ENCODE assay signal across 32 cellular contexts in the genomic region with DNA sequence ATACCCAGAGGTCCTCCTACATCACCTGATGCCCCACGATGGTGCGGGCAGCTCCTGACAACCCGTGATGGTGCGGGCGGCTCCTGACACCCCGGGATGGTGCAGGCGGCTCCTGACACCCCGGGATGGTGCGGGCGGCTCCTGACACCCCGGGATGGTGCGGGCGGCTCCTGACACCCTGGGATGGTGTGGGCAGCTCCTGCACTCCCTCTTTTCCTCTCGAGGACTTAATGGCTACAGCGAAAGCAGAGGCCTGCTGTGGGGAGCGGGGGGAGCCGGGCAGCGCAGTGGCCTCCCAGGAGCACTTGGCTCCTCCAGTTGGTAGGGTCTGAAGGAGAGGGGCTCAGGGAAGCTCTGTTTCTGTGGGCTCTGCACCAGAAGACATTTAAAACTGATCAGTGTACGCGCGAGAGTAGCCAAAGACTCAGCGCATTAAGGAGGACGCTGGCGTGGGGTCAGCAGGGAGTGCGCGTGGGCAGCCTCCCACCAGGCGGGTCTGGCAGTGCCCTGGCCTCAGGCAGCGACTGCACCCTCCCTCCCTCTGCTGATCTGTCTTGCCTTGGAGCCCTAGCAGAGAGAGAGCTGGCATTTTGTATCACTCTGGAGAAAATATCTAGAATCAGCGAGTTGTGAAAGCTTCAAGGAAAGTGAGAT.
"Had no signal": no experiment of that assay in that cellular context is flagged by ENCODE, and none has a peak within 500 bp of the region (broad histone marks: within the 10 kb centered on the region; RNA-seq: fewer than 3 reads in every experiment).

No MANE protein-coding gene starts in this region.

- H3K4me3 ChIP-seq: K562, SJSA1 had no signal

- H3K27ac Mint-ChIP-seq: activated CD4-positive, alpha-beta T cell treated with anti-CD3 and anti-CD28 coated beads, Interleukin-2, amount 10 ng/mL, durations not matched to agents 24 days and 14 days; activated CD8-positive, alpha-beta T cell treated with anti-CD3 and anti-CD28 coated beads for 36 hours; activated naive CD4-positive, alpha-beta T cell treated with anti-CD3 and anti-CD28 coated beads, Interleukin-2, amount 10 ng/mL, durations not matched to agents 7 days and 5 days; activated naive CD8-positive, alpha-beta T cell; activated naive CD8-positive, alpha-beta T cell treated with anti-CD3 and anti-CD28 coated beads, Interleukin-2, amount 50 U/mL, for 24 hours; activated T-cell treated with anti-CD3 and anti-CD28 coated beads, Interleukin-2, amount 50 U/mL, for 72 hours; activated T-helper 17 cell treated with anti-CD3 and anti-CD28 coated beads, Interleukin-2, amount 50 U/mL, for 72 hours; T-helper 1 cell treated with Interleukin-12 subunit alpha and Interleukin-12 subunit beta and Interleukin-4 antibody, amounts not matched to agents 30 μg/mL and 1 μg/mL, for 36 hours; T-helper 2 cell treated with Interferon-gamma antibody and Interleukin-4, amounts not matched to agents 5 μg/mL and 100 μg/mL, for 36 hours had no signal

- H3K9me3 Mint-ChIP-seq: activated CD4-positive, alpha-beta T cell treated with anti-CD3 and anti-CD28 coated beads, Interleukin-2, amount 10 ng/mL, durations not matched to agents 24 days and 14 days; activated CD8-positive, alpha-beta T cell treated with anti-CD3 and anti-CD28 coated beads for 36 hours; activated naive CD4-positive, alpha-beta T cell treated with anti-CD3 and anti-CD28 coated beads, Interleukin-2, amount 10 ng/mL, durations not matched to agents 7 days and 5 days; activated naive CD8-positive, alpha-beta T cell treated with anti-CD3 and anti-CD28 coated beads, Interleukin-2, amount 50 U/mL, for 24 hours; activated T-cell treated with anti-CD3 and anti-CD28 coated beads, Interleukin-2, amount 50 U/mL, for 72 hours; activated T-helper 17 cell treated with anti-CD3 and anti-CD28 coated beads, Interleukin-2, amount 50 U/mL, for 72 hours; T-helper 1 cell treated with Interleukin-12 subunit alpha and Interleukin-12 subunit beta and Interleukin-4 antibody, amounts not matched to agents 30 μg/mL and 1 μg/mL, for 36 hours; T-helper 2 cell treated with Interferon-gamma antibody and Interleukin-4, amounts not matched to agents 5 μg/mL and 100 μg/mL, for 36 hours had no signal

- DNase-seq: activated CD4-positive, alpha-beta T cell treated with anti-CD3 and anti-CD28 coated beads, Interleukin-2, amount 10 ng/mL, durations not matched to agents 24 days and 14 days; activated CD4-positive, alpha-beta T cell treated with anti-CD3 and anti-CD28 coated beads, Interleukin-2, amount 50 U/mL, for 4 hours; activated CD8-positive, alpha-beta T cell treated with anti-CD3 and anti-CD28 coated beads for 36 hours; activated gamma-delta T cell treated with Interleukin-2 at 50 U/mL for 16 hours; activated naive CD4-positive, alpha-beta T cell treated with anti-CD3 and anti-CD28 coated beads, Interleukin-2, amount 10 ng/mL, durations not matched to agents 7 days and 5 days; activated naive CD8-positive, alpha-beta T cell treated with anti-CD3 and anti-CD28 coated beads, Interleukin-2, amount 50 U/mL, for 24 hours; activated T-cell treated with anti-CD3 and anti-CD28 coated beads, Interleukin-2, amount 50 U/mL, for 1 hour; activated T-cell treated with anti-CD3 and anti-CD28 coated beads, Interleukin-2, amount 50 U/mL, for 72 hours; anterior cingulate cortex; caudate nucleus; IMR-90; NCI-H1092 treated with DMSO at 0.1 percent for 48 hours; NCI-H1436; NCI-H1694; NCI-H1930; NCI-H2081 treated with DMSO at 0.1 percent for 48 hours; NCI-H226; NCI-H446 treated with DMSO at 0.1 percent for 48 hours; NCI-H524; NCI-H69; NCI-H82; RPMI8226; SHP77 treated with DMSO at 0.1 percent for 48 hours; SK-N-SH had no signal

- H3K27ac ChIP-seq: SJSA1 had no signal

- H3K27me3 ChIP-seq: SJSA1 had no signal

- H3K27me3 Mint-ChIP-seq: activated CD4-positive, alpha-beta T cell treated with anti-CD3 and anti-CD28 coated beads, Interleukin-2, amount 10 ng/mL, durations not matched to agents 24 days and 14 days; activated CD8-positive, alpha-beta T cell treated with anti-CD3 and anti-CD28 coated beads for 36 hours; activated naive CD8-positive, alpha-beta T cell treated with anti-CD3 and anti-CD28 coated beads, Interleukin-2, amount 50 U/mL, for 24 hours had no signal

- ATAC-seq: activated CD8-positive, alpha-beta T cell treated with anti-CD3 and anti-CD28 coated beads for 36 hours; activated naive CD8-positive, alpha-beta T cell treated with anti-CD3 and anti-CD28 coated beads, Interleukin-2, amount 50 U/mL, for 24 hours; activated T-cell treated with anti-CD3 and anti-CD28 coated beads, Interleukin-2, amount 50 U/mL, for 72 hours; activated T-helper 17 cell treated with anti-CD3 and anti-CD28 coated beads, Interleukin-2, amount 50 U/mL, for 72 hours; K562; Panc1 had no signal

- H3K36me3 ChIP-seq: SJSA1 had no signal

- H3K4me3 Mint-ChIP-seq: activated CD4-positive, alpha-beta T cell treated with anti-CD3 and anti-CD28 coated beads, Interleukin-2, amount 10 ng/mL, durations not matched to agents 24 days and 14 days; activated CD8-positive, alpha-beta T cell treated with anti-CD3 and anti-CD28 coated beads for 36 hours; activated naive CD4-positive, alpha-beta T cell treated with anti-CD3 and anti-CD28 coated beads, Interleukin-2, amount 10 ng/mL, durations not matched to agents 7 days and 5 days; activated naive CD8-positive, alpha-beta T cell; activated naive CD8-positive, alpha-beta T cell treated with anti-CD3 and anti-CD28 coated beads, Interleukin-2, amount 50 U/mL, for 24 hours; activated T-cell treated with anti-CD3 and anti-CD28 coated beads, Interleukin-2, amount 50 U/mL, for 72 hours; activated T-helper 17 cell treated with anti-CD3 and anti-CD28 coated beads, Interleukin-2, amount 50 U/mL, for 72 hours; brain; T-helper 1 cell treated with Interleukin-12 subunit alpha and Interleukin-12 subunit beta and Interleukin-4 antibody, amounts not matched to agents 30 μg/mL and 1 μg/mL, for 36 hours; T-helper 2 cell treated with Interferon-gamma antibody and Interleukin-4, amounts not matched to agents 5 μg/mL and 100 μg/mL, for 36 hours had no signal

- H3K9me3 ChIP-seq: SK-N-SH had no signal

- H3K4me1 ChIP-seq: SJSA1 had no signal

- H3K4me1 Mint-ChIP-seq: activated CD4-positive, alpha-beta T cell treated with anti-CD3 and anti-CD28 coated beads, Interleukin-2, amount 10 ng/mL, durations not matched to agents 24 days and 14 days; activated naive CD4-positive, alpha-beta T cell treated with anti-CD3 and anti-CD28 coated beads, Interleukin-2, amount 10 ng/mL, durations not matched to agents 7 days and 5 days; activated naive CD8-positive, alpha-beta T cell treated with anti-CD3 and anti-CD28 coated beads, Interleukin-2, amount 50 U/mL, for 24 hours; activated T-helper 17 cell treated with anti-CD3 and anti-CD28 coated beads, Interleukin-2, amount 50 U/mL, for 72 hours had no signal
